Comparison of ENCODE assay signal across 11 cellular contexts in the genomic region with DNA sequence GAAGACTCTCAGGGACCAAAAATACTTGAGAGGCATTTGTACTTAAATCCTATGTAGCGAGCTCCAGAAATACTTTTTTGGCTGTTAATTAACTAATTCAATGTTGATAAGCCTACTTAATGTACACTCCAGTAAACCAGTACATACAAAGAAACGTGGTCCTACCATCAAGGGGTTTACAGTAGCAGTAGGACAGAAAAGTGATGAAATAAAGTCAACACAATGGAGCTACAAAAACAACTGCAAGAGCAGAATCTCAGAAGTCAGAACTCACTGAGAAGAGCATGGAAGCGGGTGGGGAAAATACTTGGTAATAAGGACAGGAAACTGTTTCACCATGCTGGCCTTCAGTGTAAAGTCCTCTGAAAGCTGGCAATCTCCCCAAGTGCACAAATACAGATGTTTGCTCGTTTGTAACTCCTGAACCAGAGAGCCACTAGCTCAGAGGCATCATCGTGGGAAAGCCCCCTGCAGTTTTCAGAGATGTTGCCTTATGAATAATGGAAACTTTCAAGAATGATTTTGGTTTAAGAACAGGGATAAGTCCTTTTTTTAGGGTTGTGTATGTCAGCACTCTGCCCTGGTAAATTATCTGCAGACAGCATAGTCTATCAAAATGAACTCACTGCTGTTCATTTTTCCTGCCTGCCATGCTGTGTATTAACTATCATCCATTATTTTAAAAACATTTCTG.
A peak's percentile ranks its signal among the peaks of the same experiment; 100 is the strongest.
DNase-seq lines count a peak whose midpoint lies in the region; ATAC-seq and TF ChIP-seq lines count a peak whose summit lies in the region.
"Had no signal": no experiment of that assay in that cellular context is flagged by ENCODE, and none has a peak within 500 bp of the region (broad histone marks: within the 10 kb centered on the region; RNA-seq: fewer than 3 reads in every experiment).

No MANE protein-coding gene starts in this region.

- TF ChIP-seq CTCF in hepatocyte (IDR thresholded peaks at IDR 0.05; ENCODE audit: poor library complexity), result no peak
- no peak for TF ChIP-seq CTCF in brain microvascular endothelial cell (IDR thresholded peaks at IDR 0.05; ENCODE audit: low read depth, low read length, missing control alignments)

- H3K79me2 ChIP-seq in hepatocyte, result no peaks in the 10 kb centered on the region

- no peak overlapping the region for H2AFZ ChIP-seq in hepatocyte

- no peaks in the 10 kb centered on the region for H3K9me3 ChIP-seq in hepatocyte (ENCODE audit: low read depth)
- H3K9me3 ChIP-seq: esophagus squamous epithelium had no signal

- in situ Hi-C loops in brain microvascular endothelial cell (cut with HindIII; ENCODE audit: low pct_ligation_motif_present, low sequenced_read_pairs), result no loop called here

- ATAC-seq in GM18517 (IDR thresholded peaks at IDR 0.05; ENCODE audit: unreplicated experiment), result peak; percentile 65
- peak; percentile 73 for ATAC-seq in GM21423 (IDR thresholded peaks at IDR 0.05; ENCODE audit: unreplicated experiment)
- peak; percentile 72 for ATAC-seq in HG03135 (IDR thresholded peaks at IDR 0.05; ENCODE audit: unreplicated experiment)
- ATAC-seq: left colon had no signal

- H3K36me3 ChIP-seq in hepatocyte (replicated peaks; ENCODE audit: insufficient read depth, low read depth) (no peaks in the 10 kb centered on the region), brain microvascular endothelial cell (replicated peaks) (no peaks in the 10 kb centered on the region)
- H3K36me3 ChIP-seq: esophagus squamous epithelium had no signal

- H3K4me1 ChIP-seq in hepatocyte (ENCODE audit: insufficient read depth), result peaks cover 13% of the 10 kb centered on the region
- H3K4me1 ChIP-seq: esophagus squamous epithelium had no signal

- DNase-seq in hepatocyte (ENCODE audit: low spot score) (peak; percentile 40), brain microvascular endothelial cell (no peak), iPS-NIHi11 (ENCODE audit: low spot score) (no peak), hepatic stellate cell (ENCODE audit: low spot score) (no peak), NCI-H345 treated with DMSO at 0.1 percent for 48 hours (lab: John Stamatoyannopoulos, UW; ENCODE audit: unreplicated experiment) (no peak)
- DNase-seq: activated B cell treated with CpG ODN at 0.5 μM for 24 hours, esophagus squamous epithelium, left colon had no signal

- 38% methylated on average over 5 of the region's 5 CpGs for WGBS in hepatocyte (ENCODE audit: low lambda C conversion rate, missing lambda C conversion rate)

- no peaks in the 10 kb centered on the region for H3K9me2 ChIP-seq in hepatocyte (replicated peaks; ENCODE audit: insufficient read depth)

- H3K27ac ChIP-seq in hepatocyte (peak overlapping the region; percentile 17), brain microvascular endothelial cell (no peak overlapping the region)
- H3K27ac ChIP-seq: esophagus squamous epithelium had no signal

- no peaks in the 10 kb centered on the region for H3K27me3 ChIP-seq in hepatocyte
- H3K27me3 ChIP-seq in brain microvascular endothelial cell (replicated peaks), result no peaks in the 10 kb centered on the region
- H3K27me3 ChIP-seq: esophagus squamous epithelium had no signal

- H4K20me1 ChIP-seq in hepatocyte (ENCODE audit: insufficient read depth, poor library complexity, severe bottlenecking), result no peaks in the 10 kb centered on the region

- H3K4me3 ChIP-seq in hepatocyte (no peak overlapping the region), brain microvascular endothelial cell (ENCODE audit: low read depth, low read length) (no peak overlapping the region)
- H3K4me3 ChIP-seq: esophagus squamous epithelium had no signal

- H3K4me2 ChIP-seq in hepatocyte, result no peak overlapping the region
